ENCODE assay signal across 2 cellular contexts in genomic region chr10:129274928-129275474, GRCh38.
TF ChIP-seq lines count a peak whose summit lies in the region.

No MANE protein-coding gene starts in this region.

TF ChIP-seq in HCT116, 20 proteins besides CTCF, POLR2A, EP300 and RAD21 (continued from another document):
- no peak for TF ChIP-seq ZBTB33 (IDR thresholded peaks at IDR 0.05; ENCODE audit: extremely low read depth, insufficient replicate concordance, low read length)
- TF ChIP-seq YY1 (IDR thresholded peaks at IDR 0.05; ENCODE audit: extremely low read depth, insufficient replicate concordance, low read depth, low read length): no peak

TF ChIP-seq in K562, 482 proteins besides CTCF, POLR2A, EP300 and RAD21 (continued from another document):
- no peak for TF ChIP-seq ZNF407 (IDR thresholded peaks at IDR 0.05; ENCODE audit: low read depth)
- no peak for TF ChIP-seq TCF7 (IDR thresholded peaks at IDR 0.05; ENCODE audit: borderline replicate concordance)
